Comparison of ENCODE assay signal across 14 cellular contexts in genomic region chr3:13235897-13236296, GRCh38.
DNase-seq lines count a peak whose midpoint lies in the region; ATAC-seq and TF ChIP-seq lines count a peak whose summit lies in the region.
"Had no signal": no experiment of that assay in that cellular context is flagged by ENCODE, and none has a peak within 500 bp of the region (broad histone marks: within the 10 kb centered on the region; RNA-seq: fewer than 3 reads in every experiment).

No MANE protein-coding gene starts in this region.

- H3K4me1 Mint-ChIP-seq in activated CD4-positive, alpha-beta T cell treated with anti-CD3 and anti-CD28 coated beads, Interleukin-2, amount 10 ng/mL, durations not matched to agents 24 days and 14 days = peaks cover 23% of the 10 kb centered on the region
- H3K4me1 Mint-ChIP-seq in stimulated activated memory B cell treated with anti-CD40 and anti-IgM and Interleukin-4, amounts not matched to agents 10 μg/mL and 1 μg/mL and 100 μg/mL, for 72 hours = peaks cover 40% of the 10 kb centered on the region

- peak overlapping the region; percentile 79 for H3K4me2 ChIP-seq in Loucy (ENCODE audit: low read depth, low read length, poor library complexity, severe bottlenecking)

- no peaks in the 10 kb centered on the region for H3K36me3 ChIP-seq in Loucy (ENCODE audit: insufficient read depth, low read length)

- H3K4me3 Mint-ChIP-seq in activated CD4-positive, alpha-beta T cell treated with anti-CD3 and anti-CD28 coated beads, Interleukin-2, amount 10 ng/mL, durations not matched to agents 24 days and 14 days = no peak overlapping the region
- no peak overlapping the region for H3K4me3 Mint-ChIP-seq in stimulated activated memory B cell treated with anti-CD40 and anti-IgM and Interleukin-4, amounts not matched to agents 10 μg/mL and 1 μg/mL and 100 μg/mL, for 72 hours
- H3K4me3 Mint-ChIP-seq: HFFc6 had no signal

- H3K4me1 ChIP-seq in Loucy (ENCODE audit: insufficient read depth, low read length, poor library complexity, severe bottlenecking) = peaks cover 61% of the 10 kb centered on the region

- peak; percentile 13 for DNase-seq in activated CD4-positive, alpha-beta T cell treated with anti-CD3 and anti-CD28 coated beads for 48 hours
- no peak for DNase-seq in activated CD4-positive, alpha-beta T cell treated with anti-CD3 and anti-CD28 coated beads, Interleukin-2, amount 10 ng/mL, durations not matched to agents 24 days and 14 days
- peak; percentile 65 for DNase-seq in SW480 (ENCODE audit: low spot score)
- DNase-seq: EL, HFFc6, NCI-H524 treated with DMSO at 0.1 percent for 48 hours, T-helper 9 cell had no signal

- H3K9me3 Mint-ChIP-seq in activated CD4-positive, alpha-beta T cell treated with anti-CD3 and anti-CD28 coated beads, Interleukin-2, amount 10 ng/mL, durations not matched to agents 24 days and 14 days = no peaks in the 10 kb centered on the region
- no peaks in the 10 kb centered on the region for H3K9me3 Mint-ChIP-seq in stimulated activated memory B cell treated with anti-CD40 and anti-IgM and Interleukin-4, amounts not matched to agents 10 μg/mL and 1 μg/mL and 100 μg/mL, for 72 hours
- H3K9me3 Mint-ChIP-seq: activated T-helper 2 cell treated with anti-CD3 and anti-CD28 coated beads, Interferon-gamma antibody, Interleukin-2, Interleukin-4, amounts not matched to agents 10 μg/mL and 5 μg/mL and 100 μg/mL, durations not matched to agents 14 hours and 24 hours and 36 hours; HFFc6 had no signal

- H3K9me3 ChIP-seq in Loucy (ENCODE audit: insufficient read depth, low read depth, low read length) = no peaks in the 10 kb centered on the region

- no peaks in the 10 kb centered on the region for H4K20me1 ChIP-seq in Loucy (ENCODE audit: insufficient read depth, low read length, poor library complexity, severe bottlenecking)

- no peak overlapping the region for H3K27ac Mint-ChIP-seq in activated CD4-positive, alpha-beta T cell treated with anti-CD3 and anti-CD28 coated beads, Interleukin-2, amount 10 ng/mL, durations not matched to agents 24 days and 14 days
- peak overlapping the region; percentile 15 for H3K27ac Mint-ChIP-seq in stimulated activated memory B cell treated with anti-CD40 and anti-IgM and Interleukin-4, amounts not matched to agents 10 μg/mL and 1 μg/mL and 100 μg/mL, for 72 hours
- H3K27ac Mint-ChIP-seq: activated T-helper 2 cell treated with anti-CD3 and anti-CD28 coated beads, Interferon-gamma antibody, Interleukin-2, Interleukin-4, amounts not matched to agents 10 μg/mL and 5 μg/mL and 100 μg/mL, durations not matched to agents 14 hours and 24 hours and 36 hours; HFFc6 had no signal

- no peaks in the 10 kb centered on the region for H3F3A ChIP-seq in Loucy (ENCODE audit: low read depth)

- H3K27me3 Mint-ChIP-seq in activated CD4-positive, alpha-beta T cell treated with anti-CD3 and anti-CD28 coated beads, Interleukin-2, amount 10 ng/mL, durations not matched to agents 24 days and 14 days = peaks cover 15% of the 10 kb centered on the region
- no peaks in the 10 kb centered on the region for H3K27me3 Mint-ChIP-seq in stimulated activated memory B cell treated with anti-CD40 and anti-IgM and Interleukin-4, amounts not matched to agents 10 μg/mL and 1 μg/mL and 100 μg/mL, for 72 hours

- peak overlapping the region; percentile 66 for H3K4me3 ChIP-seq in Loucy (ENCODE audit: low read length, poor library complexity, severe bottlenecking)

- no peak for TF ChIP-seq CTCF in Loucy (conservative IDR thresholded peaks at IDR 0.05; ENCODE audit: low read length)

- H3K9ac ChIP-seq in Loucy (ENCODE audit: low read depth, low read length, poor library complexity, severe bottlenecking) = peak overlapping the region; percentile 74

- no peak overlapping the region for H2AFZ ChIP-seq in Loucy (ENCODE audit: low read length)

- H3K9me2 ChIP-seq in Loucy (replicated peaks; ENCODE audit: low read depth, low read length) = no peaks in the 10 kb centered on the region

- intact Hi-C loops in activated CD4-positive, alpha-beta T cell treated with anti-CD3 and anti-CD28 coated beads, Interleukin-2, amount 10 ng/mL, durations not matched to agents 24 days and 14 days (cut with micrococcal nuclease) = no loop called here

- ATAC-seq in stimulated activated memory B cell treated with anti-CD40 and anti-IgM and Interleukin-4, amounts not matched to agents 10 μg/mL and 1 μg/mL and 100 μg/mL, for 72 hours = no peak
- no peak for ATAC-seq in HG02973 (IDR thresholded peaks at IDR 0.05; ENCODE audit: unreplicated experiment)
- ATAC-seq in HG02798 (IDR thresholded peaks at IDR 0.05; ENCODE audit: poor library complexity, unreplicated experiment) = no peak
- no peak for ATAC-seq in GM21528 (IDR thresholded peaks at IDR 0.05; ENCODE audit: low FRiP score, unreplicated experiment)
- ATAC-seq: esophagus mucosa had no signal

- no peaks in the 10 kb centered on the region for H3K79me2 ChIP-seq in Loucy (ENCODE audit: insufficient read depth, low read length)

- H3K36me3 Mint-ChIP-seq in activated CD4-positive, alpha-beta T cell treated with anti-CD3 and anti-CD28 coated beads, Interleukin-2, amount 10 ng/mL, durations not matched to agents 24 days and 14 days (ENCODE audit: low read depth) = no peaks in the 10 kb centered on the region
- H3K36me3 Mint-ChIP-seq in stimulated activated memory B cell treated with anti-CD40 and anti-IgM and Interleukin-4, amounts not matched to agents 10 μg/mL and 1 μg/mL and 100 μg/mL, for 72 hours = no peaks in the 10 kb centered on the region

- H3K27me3 ChIP-seq in Loucy (ENCODE audit: insufficient read depth, low read length, poor library complexity, severe bottlenecking) = no peaks in the 10 kb centered on the region
